Comparison of ENCODE assay signal across 18 cellular contexts in the genomic region with DNA sequence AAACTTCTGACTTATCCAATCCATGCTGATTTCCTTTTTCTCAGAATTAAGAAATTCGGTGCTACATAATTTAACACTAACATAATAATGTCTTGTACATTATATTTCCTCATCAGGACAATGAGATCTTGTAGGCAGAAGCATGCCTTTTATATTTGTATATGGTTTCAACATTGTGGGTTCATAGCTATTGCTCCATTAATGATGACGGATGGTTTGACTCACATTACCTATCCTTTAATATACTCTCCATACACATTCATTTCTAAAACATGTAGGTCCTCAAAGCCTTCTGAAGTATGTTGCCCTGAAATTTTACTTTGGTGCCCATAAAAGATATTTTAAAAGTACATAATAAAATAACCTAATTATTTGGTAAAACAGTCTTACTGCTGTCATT.
"Had no signal": no experiment of that assay in that cellular context is flagged by ENCODE, and none has a peak within 500 bp of the region (broad histone marks: within the 10 kb centered on the region; RNA-seq: fewer than 3 reads in every experiment).

No MANE protein-coding gene starts in this region.

- DNase-seq: activated CD4-positive, alpha-beta memory T cell treated with anti-CD3 and anti-CD28 coated beads for 36 hours; activated CD4-positive, alpha-beta T cell treated with anti-CD3 and anti-CD28 coated beads, Interleukin-2, amount 10 ng/mL, durations not matched to agents 7 days and 5 days; activated CD4-positive, CD25-positive, alpha-beta regulatory T cell; activated CD8-positive, alpha-beta memory T cell treated with anti-CD3 and anti-CD28 coated beads for 24 hours; activated effector memory CD4-positive, alpha-beta T cell treated with anti-CD3 and anti-CD28 coated beads, Interleukin-2, amount 50 U/mL, for 16 hours; activated naive CD4-positive, alpha-beta T cell treated with Interleukin-2 at 50 U/mL for 16 hours; activated T-cell treated with anti-CD3 and anti-CD28 coated beads, Interleukin-2, amount 50 U/mL, for 4 hours; central memory CD4-positive, alpha-beta T cell; NCI-H1105 treated with DMSO at 0.1 percent for 48 hours; NCI-H1436 treated with DMSO at 0.1 percent for 48 hours; NCI-H187; NCI-H2081 treated with DMSO at 0.1 percent for 48 hours; NCI-H446; NCI-H524; PC-3; T-helper 1 cell had no signal

- H3K4me3 ChIP-seq: SK-N-MC had no signal

- ATAC-seq: activated T-cell treated with anti-CD3 and anti-CD28 coated beads, Interleukin-2, amount 50 U/mL, for 4 hours; PC-3; Right ventricle myocardium inferior had no signal
